Comparison of ENCODE assay signal across 19 cellular contexts in genomic region chr3:64459711-64460110, GRCh38.
DNase-seq lines count a peak whose midpoint lies in the region; TF ChIP-seq lines count a peak whose summit lies in the region.
"Had no signal": no experiment of that assay in that cellular context is flagged by ENCODE, and none has a peak within 500 bp of the region (broad histone marks: within the 10 kb centered on the region; RNA-seq: fewer than 3 reads in every experiment).

No MANE protein-coding gene starts in this region.

- no peaks in the 10 kb centered on the region for H3K27me3 ChIP-seq in brain microvascular endothelial cell (replicated peaks)
- no peaks in the 10 kb centered on the region for H3K27me3 ChIP-seq in neuronal stem cell (ENCODE audit: control insufficient read depth in 3 of 3, insufficient read depth in 3 of 3, low read depth in 1 of 3, low read length in 3 of 3)
- H3K27me3 ChIP-seq: BLaER1 treated with 17β-estradiol and CSF1 and Interleukin-3, amounts not matched to agents 10 nM and 100 nM had no signal

- peak overlapping the region; percentile 28 for H3K27ac Mint-ChIP-seq in type B pancreatic cell
- H3K27ac Mint-ChIP-seq: GM23338 had no signal

- H3K9me3 ChIP-seq in neuronal stem cell (replicated peaks in 1 of 2; ENCODE audit: control insufficient read depth in 2 of 2, insufficient read depth in 1 of 2, low read depth in 1 of 2, low read length in 2 of 2), result no peaks in the 10 kb centered on the region
- H3K9me3 ChIP-seq: BLaER1 treated with 17β-estradiol and CSF1 and Interleukin-3, amounts not matched to agents 10 nM and 100 nM had no signal

- H2BK12ac ChIP-seq in neuronal stem cell (ENCODE audit: low read length), result no peak overlapping the region

- H2BK5ac ChIP-seq in neuronal stem cell (ENCODE audit: low read length), result no peak overlapping the region

- no peak overlapping the region for H4K8ac ChIP-seq in neuronal stem cell (ENCODE audit: low read depth, low read length)

- H4K91ac ChIP-seq in neuronal stem cell (ENCODE audit: low read depth, low read length, poor library complexity), result no peak overlapping the region

- in situ Hi-C loops in brain microvascular endothelial cell (cut with HindIII; ENCODE audit: low pct_ligation_motif_present, low sequenced_read_pairs), result no loop called here

- peaks cover 10 to 16% of the 10 kb centered on the region in 2 donors for H3K4me1 ChIP-seq in neuronal stem cell (ENCODE audit: control insufficient read depth in 2 of 2, insufficient read depth in 1 of 2, low read depth in 1 of 2, low read length in 2 of 2)

- H3K23ac ChIP-seq in neuronal stem cell (ENCODE audit: low read depth, low read length, poor library complexity), result no peak overlapping the region

- H2BK120ac ChIP-seq in neuronal stem cell (ENCODE audit: low read depth, low read length), result no peak overlapping the region

- no peak overlapping the region for H3K9ac ChIP-seq in neuronal stem cell (ENCODE audit: low read depth, low read length, poor library complexity)
- H3K9ac ChIP-seq: BLaER1 treated with 17β-estradiol and CSF1 and Interleukin-3, amounts not matched to agents 10 nM and 100 nM had no signal

- H3K79me1 ChIP-seq in neuronal stem cell (ENCODE audit: low read depth, low read length), result no peaks in the 10 kb centered on the region

- H2BK15ac ChIP-seq in neuronal stem cell (ENCODE audit: low read length), result no peak overlapping the region

- no peak overlapping the region for H2AFZ ChIP-seq in neuronal stem cell (ENCODE audit: low read length)
- H2AFZ ChIP-seq: GM23338 had no signal

- H3K4ac ChIP-seq in neuronal stem cell (ENCODE audit: low read length), result no peak overlapping the region

- no peaks in the 10 kb centered on the region for H3K36me3 Mint-ChIP-seq in type B pancreatic cell

- H3K14ac ChIP-seq in neuronal stem cell (ENCODE audit: low read length), result no peak overlapping the region

- peaks cover 8% of the 10 kb centered on the region for H3K27me3 Mint-ChIP-seq in type B pancreatic cell

- no CpG with 5 or more reads among the region's 4 CpGs for WGBS in neuronal stem cell (ENCODE audit: extremely low coverage in 2 of 2, insufficient read length in 2 of 2, insufficient replicate concordance in 1 of 2), 2 donors

- H3K27ac ChIP-seq in brain microvascular endothelial cell, result peak overlapping the region; percentile 6
- no peak overlapping the region for H3K27ac ChIP-seq in neuronal stem cell (replicated peaks; ENCODE audit: low read length)
- H3K27ac ChIP-seq in caudate nucleus (ENCODE audit: low read depth, low read length), result no peak overlapping the region
- H3K27ac ChIP-seq: BLaER1 treated with 17β-estradiol and CSF1 and Interleukin-3, amounts not matched to agents 10 nM and 100 nM; HL-60 had no signal

- H3K4me1 Mint-ChIP-seq in type B pancreatic cell (ENCODE audit: unreplicated experiment), result peaks cover 47% of the 10 kb centered on the region

- H2AK5ac ChIP-seq in neuronal stem cell (ENCODE audit: low read depth, low read length), result no peak overlapping the region

- TF ChIP-seq CTCF in brain microvascular endothelial cell (IDR thresholded peaks at IDR 0.05; ENCODE audit: low read depth, low read length, missing control alignments) (no peak), type B pancreatic cell (conservative IDR thresholded peaks at IDR 0.05) (no peak)

- H3K4me3 ChIP-seq in brain microvascular endothelial cell (ENCODE audit: low read depth, low read length) (no peak overlapping the region), neuronal stem cell (ENCODE audit: low read length in 2 of 2) (no peak overlapping the region)
- H3K4me3 ChIP-seq: BLaER1 treated with 17β-estradiol and CSF1 and Interleukin-3, amounts not matched to agents 10 nM and 100 nM; GM23338 had no signal

- H3K4me2 ChIP-seq in neuronal stem cell (ENCODE audit: insufficient read depth, low read length, poor library complexity, severe bottlenecking), result no peak overlapping the region
- H3K4me2 ChIP-seq: BLaER1 treated with 17β-estradiol and CSF1 and Interleukin-3, amounts not matched to agents 10 nM and 100 nM; GM23338 had no signal

- H3K4me3 Mint-ChIP-seq in type B pancreatic cell, result no peak overlapping the region
- H3K4me3 Mint-ChIP-seq: GM23338 had no signal

- no peaks in the 10 kb centered on the region for H3K9me3 Mint-ChIP-seq in type B pancreatic cell
- H3K9me3 Mint-ChIP-seq: GM23338 had no signal

- DNase-seq in GM04504 (ENCODE audit: low read depth), result peak; percentile 35
- DNase-seq in brain microvascular endothelial cell, result no peak
- DNase-seq in iris pigment epithelial cell (ENCODE audit: low read depth), result peak; percentile 76
- DNase-seq in type B pancreatic cell (ENCODE audit: extremely low spot score, unreplicated experiment), result no peak
- DNase-seq in GDM1 (lab: John Stamatoyannopoulos, UW), result no peak
- no peak for DNase-seq in neuronal stem cell (ENCODE audit: low spot score)
- DNase-seq in caudate nucleus (lab: John Stamatoyannopoulos, UW), result no peak
- DNase-seq: COR-L47, DMS153, KG1, NCI-H1048, NCI-H146, NCI-H2107, NCI-H226, NCI-H526, SIG-M5 had no signal

- no peaks in the 10 kb centered on the region for H3K36me3 ChIP-seq in brain microvascular endothelial cell (replicated peaks)
- no peaks in the 10 kb centered on the region for H3K36me3 ChIP-seq in neuronal stem cell (replicated peaks in 1 of 2; ENCODE audit: control insufficient read depth in 2 of 2, insufficient read depth in 2 of 2, low read length in 2 of 2)
- H3K36me3 ChIP-seq: BLaER1 treated with 17β-estradiol and CSF1 and Interleukin-3, amounts not matched to agents 10 nM and 100 nM had no signal

- no peak overlapping the region for H3K18ac ChIP-seq in neuronal stem cell (ENCODE audit: low read length)

Comparison
In these comparisons a context has a peak if more than half of its experiments do, and no peak if none do; other contexts are left out.
1. DNase-seq: peak in GM04504 (single experiment) and iris pigment epithelial cell (single experiment); none in brain microvascular endothelial cell (single experiment), type B pancreatic cell (single experiment), GDM1 (single experiment), neuronal stem cell (single experiment) and caudate nucleus (0 of 61).